ENCODE assay signal across 8 cellular contexts in genomic region chr12:27013606-27014084, GRCh38. TPM values are rescaled to one million over a fixed set of nuclear protein-coding genes. Genes with fewer than 3 reads are reported as not detected.
A peak's percentile ranks its signal among the peaks of the same experiment; 100 is the strongest.
DNase-seq lines count a peak whose midpoint lies in the region; ATAC-seq and TF ChIP-seq lines count a peak whose summit lies in the region.

No MANE protein-coding gene starts in this region.

- intact Hi-C loops in CD14-positive monocyte (cut with micrococcal nuclease) = loop anchor here (2.0 to 10.0 kb wide), 5 partner anchors 19 to 291 kb away; partner anchors contain the start of genes FGFR1OP2 (in 2 of the 2) and INTS13 (in 1 of the 2)
- intact Hi-C loops in uterus (cut with DNase I; ENCODE audit: low total_unique reads) = loop anchor here (5.0 kb wide), 1 partner anchor 76 kb away; the partner anchor contains the start of genes FGFR1OP2 and INTS13

- H3K4me3 Mint-ChIP-seq in CD14-positive monocyte (peak overlapping the region; percentile 93 to 96), endodermal cell (peak overlapping the region; percentile 79)

- WGBS in endodermal cell (ENCODE audit: insufficient coverage in 1 of 2, insufficient read length in 1 of 2), 2 experiments = 8% methylated on average over 8 to 13 of the region's 13 CpGs

- H3K9me3 ChIP-seq in endodermal cell (ENCODE audit: control insufficient read depth, low read length) = no peaks in the 10 kb centered on the region
- H3K9me3 ChIP-seq in mucosa of rectum (ENCODE audit: control insufficient read depth in 2 of 2, low read length in 2 of 2) = no peaks in the 10 kb centered on the region
- H3K9me3 ChIP-seq in uterus = no peaks in the 10 kb centered on the region

- H3K4me1 Mint-ChIP-seq in CD14-positive monocyte (peaks cover 61% of the 10 kb centered on the region), endodermal cell (peaks cover 36% of the 10 kb centered on the region)

- H3K27ac Mint-ChIP-seq in CD14-positive monocyte (peak overlapping the region; percentile 82 to 95 (median 89)), endodermal cell (peak overlapping the region; percentile 89)

- H3K9ac ChIP-seq in endodermal cell (ENCODE audit: extremely low read depth, low read length, poor library complexity, severe bottlenecking) = peak overlapping the region; percentile 70
- peak overlapping the region; percentile 85 to 95 for H3K9ac ChIP-seq in mucosa of rectum (ENCODE audit: low read depth in 1 of 2, low read length in 2 of 2)

- H3K4me1 ChIP-seq in endodermal cell (ENCODE audit: control insufficient read depth, insufficient read depth, low read length) = peaks cover 3% of the 10 kb centered on the region
- H3K4me1 ChIP-seq in mucosa of rectum (ENCODE audit: control insufficient read depth in 2 of 2, insufficient read depth in 2 of 2, low read length in 2 of 2) = peaks cover 19 to 21% of the 10 kb centered on the region in 2 donors
- no peaks in the 10 kb centered on the region for H3K4me1 ChIP-seq in uterus

- no peaks in the 10 kb centered on the region for H3K36me3 ChIP-seq in endodermal cell (ENCODE audit: control insufficient read depth, insufficient read depth, low read length)
- H3K36me3 ChIP-seq in mucosa of rectum (ENCODE audit: control insufficient read depth in 2 of 2, insufficient read depth in 2 of 2, low read length in 2 of 2) = no peaks in the 10 kb centered on the region
- H3K36me3 ChIP-seq in uterus = no peaks in the 10 kb centered on the region

- TF ChIP-seq CTCF in CD14-positive monocyte (IDR thresholded peaks at IDR 0.05) (no peak), endodermal cell (conservative IDR thresholded peaks at IDR 0.05) (no peak), uterus (IDR thresholded peaks at IDR 0.05) (no peak)

- ATAC-seq in GM18867 (IDR thresholded peaks at IDR 0.05; ENCODE audit: unreplicated experiment) = peak; percentile 21
- peak; percentile 20 for ATAC-seq in HG03064 (IDR thresholded peaks at IDR 0.05; ENCODE audit: low read depth, unreplicated experiment)

- DNase-seq in CD14-positive monocyte (ENCODE audit: low spot score) = no peak
- DNase-seq in SHP77 treated with DMSO at 0.1 percent for 48 hours (lab: John Stamatoyannopoulos, UW) = peak; percentile 64
- DNase-seq in endodermal cell = no peak
- no peak for DNase-seq in uterus
- DNase-seq in activated CD4-positive, alpha-beta T cell treated with anti-CD3 and anti-CD28 coated beads for 48 hours = no peak

- peak overlapping the region; percentile 98 for H3K4me3 ChIP-seq in endodermal cell (ENCODE audit: low read length)
- H3K4me3 ChIP-seq in mucosa of rectum (ENCODE audit: low read length in 2 of 2) = peak overlapping the region; percentile 83 to 87
- H3K4me3 ChIP-seq in uterus = peak overlapping the region; percentile 88 to 90

- H3K36me3 Mint-ChIP-seq in CD14-positive monocyte (peaks cover 5 to 6% of the 10 kb centered on the region in 2 donors), endodermal cell (ENCODE audit: low read depth) (no peaks in the 10 kb centered on the region)

- H3K9me3 Mint-ChIP-seq in CD14-positive monocyte (no peaks in the 10 kb centered on the region), endodermal cell (no peaks in the 10 kb centered on the region)

- TF ChIP-seq POLR2A in uterus (IDR thresholded peaks at IDR 0.05) = no peak

- H3K27me3 ChIP-seq in endodermal cell (ENCODE audit: control insufficient read depth, insufficient read depth, low read length, poor library complexity, severe bottlenecking) = no peaks in the 10 kb centered on the region
- H3K27me3 ChIP-seq in mucosa of rectum (ENCODE audit: control insufficient read depth in 2 of 2, insufficient read depth in 2 of 2, low read length in 2 of 2) = no peaks in the 10 kb centered on the region
- no peaks in the 10 kb centered on the region for H3K27me3 ChIP-seq in uterus

- H3K27me3 Mint-ChIP-seq in CD14-positive monocyte (ENCODE audit: low read depth in 3 of 3) (peaks cover 0 to 2% (median 0%) of the 10 kb centered on the region in 3 donors), endodermal cell (ENCODE audit: insufficient read depth) (no peaks in the 10 kb centered on the region)

- H3K27ac ChIP-seq in endodermal cell (ENCODE audit: low read depth, low read length) (peak overlapping the region; percentile 8), mucosa of rectum (ENCODE audit: low read depth in 2 of 2, low read length in 2 of 2) (peak overlapping the region; percentile 97 to 99), uterus (peak overlapping the region; percentile 94 to 97)

RNA-seq across cellular contexts. Expression of gene TM7SF3, which starts 0.5 kb away (rescaled TPM):
- 10 to 100 TPM; 71.7 to 85.9 TPM for polyA plus RNA-seq in CD14-positive monocyte
- total RNA-seq in endodermal cell (10 to 100 TPM; 55.7 to 86.8 TPM), uterus (10 to 100 TPM; 32.8 to 70.6 (median 47.4) TPM)
- 70.4 TPM for polyA plus RNA-seq in endodermal cell (2013, experiment 1 of 2)
- polyA plus RNA-seq in endodermal cell (2013, experiment 2 of 2) = 54.2 TPM

RNA-seq across cellular contexts. Expression of gene MED21, which starts 8.7 kb away (rescaled TPM):
- 10 to 100 TPM; 11.0 to 11.2 TPM for polyA plus RNA-seq in CD14-positive monocyte
- total RNA-seq in endodermal cell (100 to 1,000 TPM in 1 of 2 donors, 10 to 100 TPM in 1; 40.8 to 116 TPM), uterus (100 to 1,000 TPM in 1 of 4 donors, 10 to 100 TPM in 3; 30.0 to 214 (median 91.4) TPM)
- 48.1 TPM for polyA plus RNA-seq in endodermal cell (2013, experiment 1 of 2)
- polyA plus RNA-seq in endodermal cell (2013, experiment 2 of 2) = 49.2 TPM

Comparison
In these comparisons a context has a peak if more than half of its experiments do, and no peak if none do; other contexts are left out.
1. H3K27ac ChIP-seq: peak in every context shown above with its lines; median percentile 98 in mucosa of rectum; 96 in uterus; 8 in endodermal cell.